In genomic region chr2:25286025-25286400, GRCh38 we compare ENCODE assay signal across 9 cellular contexts. TPM values are rescaled to one million over a fixed set of nuclear protein-coding genes. Genes with fewer than 3 reads are reported as not detected.
DNase-seq lines count a peak whose midpoint lies in the region; ATAC-seq and TF ChIP-seq lines count a peak whose summit lies in the region.
"Had no signal": no experiment of that assay in that cellular context is flagged by ENCODE, and none has a peak within 500 bp of the region (broad histone marks: within the 10 kb centered on the region; RNA-seq: fewer than 3 reads in every experiment).

No MANE protein-coding gene starts in this region.

- intact Hi-C loops in left lung (cut with DNase I) (no loop called here), vagina (cut with DNase I) (no loop called here)

- H3K4me3 ChIP-seq in left lung, result no peak overlapping the region
- H3K4me3 ChIP-seq in vagina, result no peak overlapping the region
- H3K4me3 ChIP-seq in foreskin fibroblast (ENCODE audit: low read depth in 1 of 2, low read length in 2 of 2), result no peak overlapping the region

- DNase-seq in DMS 273 (lab: John Stamatoyannopoulos, UW; ENCODE audit: unreplicated experiment) (peak; percentile 22), DMS 273 treated with DMSO at 0.1 percent for 48 hours (lab: John Stamatoyannopoulos, UW) (no peak), Kasumi-1 (lab: John Stamatoyannopoulos, UW) (peak; percentile 92 to 93), left lung (no peak), vagina (ENCODE audit: extremely low spot score in 2 of 2) (no peak), NCI-H345 (lab: John Stamatoyannopoulos, UW) (no peak), foreskin fibroblast (no peak)
- peak; percentile 65 for DNase-seq in activated T-cell treated with anti-CD3 and anti-CD28 coated beads, Interleukin-2, amount 50 U/mL, for 1 hour

- TF ChIP-seq POLR2A in vagina (IDR thresholded peaks at IDR 0.05), result no peak

- peaks cover 0 to 11% of the 10 kb centered on the region in 2 donors for H3K36me3 ChIP-seq in left lung
- H3K36me3 ChIP-seq in vagina, result peaks cover 0 to 9% of the 10 kb centered on the region in 2 donors

- H3K9me3 ChIP-seq in left lung, result no peaks in the 10 kb centered on the region
- no peaks in the 10 kb centered on the region for H3K9me3 ChIP-seq in vagina

- H3K27ac ChIP-seq in left lung (peak overlapping the region; percentile 26 to 59), vagina (peak overlapping the region; percentile 33)
- H3K27ac ChIP-seq: 22Rv1 had no signal

- peak; percentile 76 for ATAC-seq in left lung

- TF ChIP-seq CTCF in left lung (IDR thresholded peaks at IDR 0.05) (no peak), vagina (IDR thresholded peaks at IDR 0.05) (no peak), foreskin fibroblast (IDR thresholded peaks at IDR 0.05; ENCODE audit: low read depth, low read length) (no peak)

- H3K4me1 ChIP-seq in left lung (peaks cover 0 to 25% of the 10 kb centered on the region in 2 donors), vagina (peaks cover 32% of the 10 kb centered on the region)

- no peaks in the 10 kb centered on the region for H3K27me3 ChIP-seq in left lung
- H3K27me3 ChIP-seq in vagina, result no peaks in the 10 kb centered on the region

RNA-seq across cellular contexts. Expression of gene DNMT3A, which starts 55.7 kb away (rescaled TPM):
- 10 to 100 TPM; 37.5 to 38.7 TPM for total RNA-seq in left lung
- total RNA-seq in vagina, result 28.0 TPM

Comparison
In these comparisons a context has a peak if more than half of its experiments do, and no peak if none do; other contexts are left out.
1. DNase-seq: peak in DMS 273 (single experiment), Kasumi-1 (2 of 2) and activated T-cell treated with anti-CD3 and anti-CD28 coated beads, Interleukin-2, amount 50 U/mL, for 1 hour (single experiment); none in DMS 273 treated with DMSO at 0.1 percent for 48 hours (single experiment), left lung (0 of 2), vagina (0 of 2), NCI-H345 (single experiment) and foreskin fibroblast (0 of 2).